In genomic region chr9:130212543-130213297, GRCh38 we compare ENCODE assay signal across 18 cellular contexts. TPM values are rescaled to one million over a fixed set of nuclear protein-coding genes. Genes with fewer than 3 reads are reported as not detected.
DNase-seq lines count a peak whose midpoint lies in the region; ATAC-seq and TF ChIP-seq lines count a peak whose summit lies in the region.
"Had no signal": no experiment of that assay in that cellular context is flagged by ENCODE, and none has a peak within 500 bp of the region (broad histone marks: within the 10 kb centered on the region; RNA-seq: fewer than 3 reads in every experiment).

No MANE protein-coding gene starts in this region.

- CTCF ChIA-PET in mammary epithelial cell (lab: Charles Lee; ENCODE audit: low non-redundant PET) = no interaction called here
- CTCF ChIA-PET in CD4-positive, alpha-beta memory T cell (lab: Charles Lee; ENCODE audit: partially characterized antibody) = no interaction called here

- peak overlapping the region; percentile 27 for H4K91ac ChIP-seq in mesenchymal stem cell (ENCODE audit: low read length)

- no peaks in the 10 kb centered on the region for H3K9me3 Mint-ChIP-seq in activated CD4-positive, alpha-beta T cell treated with anti-CD3 and anti-CD28 coated beads, Interleukin-2, amount 10 ng/mL, durations not matched to agents 24 days and 14 days
- no peaks in the 10 kb centered on the region for H3K9me3 Mint-ChIP-seq in CD4-positive, alpha-beta memory T cell
- H3K9me3 Mint-ChIP-seq: dendritic cell treated with granulocyte-macrophage colony-stimulating factor and Interleukin-4, amounts not matched to agents 40 ng/mL and 50 ng/mL, for 4 days; IgD-negative memory B cell; T-helper 1 cell treated with Interleukin-12 subunit alpha and Interleukin-12 subunit beta and Interleukin-4 antibody, amounts not matched to agents 30 μg/mL and 1 μg/mL, for 36 hours had no signal

- peak overlapping the region; percentile 60 for H2BK15ac ChIP-seq in mesenchymal stem cell (ENCODE audit: low read depth, poor library complexity, severe bottlenecking)

- H4K8ac ChIP-seq in mesenchymal stem cell (ENCODE audit: low read length) = no peak overlapping the region

- H2BK5ac ChIP-seq in mesenchymal stem cell (ENCODE audit: low read depth, low read length, poor library complexity, severe bottlenecking) = no peak overlapping the region

- WGBS in mammary epithelial cell (ENCODE audit: low coverage, missing lambda C conversion rate) = 4% methylated on average over 12 of the region's 17 CpGs
- 90% methylated on average over 17 of the region's 17 CpGs for WGBS in mesenchymal stem cell

- H3K4me1 Mint-ChIP-seq in activated CD4-positive, alpha-beta T cell treated with anti-CD3 and anti-CD28 coated beads, Interleukin-2, amount 10 ng/mL, durations not matched to agents 24 days and 14 days = no peaks in the 10 kb centered on the region
- H3K4me1 Mint-ChIP-seq in CD4-positive, alpha-beta memory T cell = no peaks in the 10 kb centered on the region
- H3K4me1 Mint-ChIP-seq: CD14-positive monocyte, IgD-negative memory B cell had no signal

- H2BK120ac ChIP-seq in mesenchymal stem cell (ENCODE audit: low read depth, low read length) = no peak overlapping the region

- peak; percentile 87 to 95 for DNase-seq in NCI-H524 (lab: John Stamatoyannopoulos, UW)
- DNase-seq in mammary epithelial cell = peak; percentile 50
- DNase-seq in mesenchymal stem cell = no peak
- DNase-seq in activated CD4-positive, alpha-beta T cell treated with anti-CD3 and anti-CD28 coated beads, Interleukin-2, amount 10 ng/mL, durations not matched to agents 24 days and 14 days = no peak
- no peak for DNase-seq in CD4-positive, alpha-beta memory T cell
- no peak for DNase-seq in left lung
- DNase-seq: activated CD4-positive, CD25-positive, alpha-beta regulatory T cell; activated effector memory CD4-positive, alpha-beta T cell treated with anti-CD3 and anti-CD28 coated beads, Interleukin-2, amount 50 U/mL, for 16 hours; left colon; NCI-H1092; substantia nigra had no signal

- peaks cover 1% of the 10 kb centered on the region for H3K27me3 Mint-ChIP-seq in activated CD4-positive, alpha-beta T cell treated with anti-CD3 and anti-CD28 coated beads, Interleukin-2, amount 10 ng/mL, durations not matched to agents 24 days and 14 days
- H3K27me3 Mint-ChIP-seq in CD4-positive, alpha-beta memory T cell = peaks cover 0 to 7% of the 10 kb centered on the region in 2 donors

- no peak for ATAC-seq in left lung
- ATAC-seq: HCT116, left colon had no signal

- H3K36me3 ChIP-seq in mammary epithelial cell (ENCODE audit: insufficient read depth, low read length) (no peaks in the 10 kb centered on the region), mesenchymal stem cell (ENCODE audit: control insufficient read depth in 1 of 2, insufficient read depth in 2 of 2, low read depth in 1 of 2, low read length in 2 of 2) (peaks cover 9 to 26% of the 10 kb centered on the region in 2 experiments), stomach smooth muscle (ENCODE audit: control insufficient read depth in 2 of 2, insufficient read depth in 2 of 2, low read length in 2 of 2) (peaks cover 0 to 6% of the 10 kb centered on the region in 2 donors), left lung (no peaks in the 10 kb centered on the region)
- no peaks in the 10 kb centered on the region for H3K36me3 ChIP-seq in CD4-positive, alpha-beta memory T cell (ENCODE audit: insufficient read depth, low read length)

- H3K27me3 ChIP-seq in mammary epithelial cell (ENCODE audit: insufficient read depth, low read length) = no peaks in the 10 kb centered on the region
- no peaks in the 10 kb centered on the region for H3K27me3 ChIP-seq in mesenchymal stem cell (ENCODE audit: control insufficient read depth in 1 of 2, insufficient read depth in 1 of 2, low read length in 2 of 2)
- no peaks in the 10 kb centered on the region for H3K27me3 ChIP-seq in stomach smooth muscle (ENCODE audit: control insufficient read depth in 1 of 2, insufficient read depth in 2 of 2, low read length in 2 of 2)
- no peaks in the 10 kb centered on the region for H3K27me3 ChIP-seq in CD4-positive, alpha-beta memory T cell (ENCODE audit: insufficient read depth, low read length)
- no peaks in the 10 kb centered on the region for H3K27me3 ChIP-seq in left lung

- no peak overlapping the region for H3K4me3 ChIP-seq in mammary epithelial cell (replicated peaks in 1 of 3; ENCODE audit: insufficient read depth in 1 of 3, low read depth in 2 of 3, low read length in 3 of 3)
- H3K4me3 ChIP-seq in mesenchymal stem cell (ENCODE audit: insufficient read depth in 1 of 2, low read depth in 1 of 2, low read length in 2 of 2) = no peak overlapping the region
- H3K4me3 ChIP-seq in stomach smooth muscle (ENCODE audit: low read length in 2 of 2) = no peak overlapping the region
- no peak overlapping the region for H3K4me3 ChIP-seq in CD4-positive, alpha-beta memory T cell (ENCODE audit: low read length in 2 of 2)
- no peak overlapping the region for H3K4me3 ChIP-seq in left lung

- H3K4me2 ChIP-seq in mammary epithelial cell (ENCODE audit: insufficient read depth, low read depth, low read length) (peak overlapping the region; percentile 56), mesenchymal stem cell (ENCODE audit: low read length, poor library complexity, severe bottlenecking) (no peak overlapping the region)

- in situ Hi-C loops in mammary epithelial cell (cut with MboI; ENCODE audit: low sequenced_read_pairs in 2 of 2) = loop anchor here in 1 of 2 donors (10.0 kb wide), 1 partner anchor 98 kb away; no protein-coding TSS in a partner anchor

- BruUV-seq in mammary epithelial cell (replicated peaks; lab: Mats Ljungman, UMichigan) = no TSS peak

- H3K23ac ChIP-seq in mesenchymal stem cell (ENCODE audit: low read length in 2 of 2) = no peak overlapping the region

- peak overlapping the region in 1 of 2 experiments; percentile 19 for H2BK12ac ChIP-seq in mesenchymal stem cell (ENCODE audit: low read length in 2 of 2)

- intact Hi-C loops in mammary epithelial cell (cut with micrococcal nuclease) = no loop called here
- intact Hi-C loops in activated CD4-positive, alpha-beta T cell treated with anti-CD3 and anti-CD28 coated beads, Interleukin-2, amount 10 ng/mL, durations not matched to agents 24 days and 14 days (cut with micrococcal nuclease) = no loop called here
- intact Hi-C loops in CD4-positive, alpha-beta memory T cell (cut with micrococcal nuclease) = no loop called here
- intact Hi-C loops in left lung (cut with DNase I) = no loop called here

- no peaks in the 10 kb centered on the region for H4K20me1 ChIP-seq in mammary epithelial cell (ENCODE audit: insufficient read depth, low read length)

- H3K9me3 ChIP-seq in mammary epithelial cell (replicated peaks; ENCODE audit: insufficient read depth, low read length) (no peaks in the 10 kb centered on the region), mesenchymal stem cell (ENCODE audit: control insufficient read depth, low read length) (no peaks in the 10 kb centered on the region), stomach smooth muscle (ENCODE audit: control insufficient read depth in 2 of 2, low read length in 2 of 2) (no peaks in the 10 kb centered on the region), left lung (no peaks in the 10 kb centered on the region)
- H3K9me3 ChIP-seq in CD4-positive, alpha-beta memory T cell (ENCODE audit: control insufficient read depth in 1 of 2, low read length in 2 of 2) = no peaks in the 10 kb centered on the region

- peaks cover 54% of the 10 kb centered on the region for H3K79me2 ChIP-seq in mammary epithelial cell (ENCODE audit: insufficient read depth, low read length)

- peaks cover 34% of the 10 kb centered on the region for H3K79me1 ChIP-seq in mesenchymal stem cell (replicated peaks; ENCODE audit: low read length, poor library complexity, severe bottlenecking)

- POLR2A ChIA-PET in CD4-positive, alpha-beta memory T cell (lab: Charles Lee; ENCODE audit: partially characterized antibody) = no interaction called here

- no peak overlapping the region for H3K4ac ChIP-seq in mesenchymal stem cell (ENCODE audit: low read depth in 1 of 2, low read length in 2 of 2)

- H3K27ac ChIP-seq in mammary epithelial cell (ENCODE audit: insufficient read depth, low read depth, low read length) = no peak overlapping the region
- H3K27ac ChIP-seq in mesenchymal stem cell (ENCODE audit: low read length, poor library complexity, severe bottlenecking) = no peak overlapping the region
- peak overlapping the region; percentile 70 for H3K27ac ChIP-seq in stomach smooth muscle (ENCODE audit: low read length)
- no peak overlapping the region for H3K27ac ChIP-seq in CD4-positive, alpha-beta memory T cell (ENCODE audit: low read depth, low read length)
- H3K27ac ChIP-seq in left lung = no peak overlapping the region

- H2AFZ ChIP-seq in mammary epithelial cell (ENCODE audit: low read depth, low read length) = no peak overlapping the region
- H2AFZ ChIP-seq in mesenchymal stem cell (ENCODE audit: low read depth, low read length) = no peak overlapping the region

- peak overlapping the region in 1 of 2 experiments; percentile 53 for H3K14ac ChIP-seq in mesenchymal stem cell (ENCODE audit: low read length in 2 of 2)

- dilution Hi-C loops in mammary epithelial cell (cut with HindIII; ENCODE audit: low sequenced_read_pairs) = loop anchor here (5.0 kb wide), 1 partner anchor 50 kb away; no protein-coding TSS in a partner anchor

- no peaks in the 10 kb centered on the region for H3K36me3 Mint-ChIP-seq in activated CD4-positive, alpha-beta T cell treated with anti-CD3 and anti-CD28 coated beads, Interleukin-2, amount 10 ng/mL, durations not matched to agents 24 days and 14 days (ENCODE audit: low read depth)
- H3K36me3 Mint-ChIP-seq in CD4-positive, alpha-beta memory T cell = no peaks in the 10 kb centered on the region
- H3K36me3 Mint-ChIP-seq: CD14-positive monocyte had no signal

- peak overlapping the region; percentile 39 for H2AK5ac ChIP-seq in mesenchymal stem cell (ENCODE audit: low read length, severe bottlenecking)

- peak overlapping the region in 1 of 2 experiments; percentile 40 for H3K18ac ChIP-seq in mesenchymal stem cell (ENCODE audit: low read depth in 1 of 2, low read length in 2 of 2)

- H3K27ac Mint-ChIP-seq in activated CD4-positive, alpha-beta T cell treated with anti-CD3 and anti-CD28 coated beads, Interleukin-2, amount 10 ng/mL, durations not matched to agents 24 days and 14 days = no peak overlapping the region
- no peak overlapping the region for H3K27ac Mint-ChIP-seq in CD4-positive, alpha-beta memory T cell
- H3K27ac Mint-ChIP-seq: CD14-positive monocyte; dendritic cell treated with granulocyte-macrophage colony-stimulating factor and Interleukin-4, amounts not matched to agents 40 ng/mL and 50 ng/mL, for 4 days; IgD-negative memory B cell; T-helper 1 cell treated with Interleukin-12 subunit alpha and Interleukin-12 subunit beta and Interleukin-4 antibody, amounts not matched to agents 30 μg/mL and 1 μg/mL, for 36 hours had no signal

- H3K4me3 Mint-ChIP-seq in activated CD4-positive, alpha-beta T cell treated with anti-CD3 and anti-CD28 coated beads, Interleukin-2, amount 10 ng/mL, durations not matched to agents 24 days and 14 days = no peak overlapping the region
- no peak overlapping the region for H3K4me3 Mint-ChIP-seq in CD4-positive, alpha-beta memory T cell
- H3K4me3 Mint-ChIP-seq: CD14-positive monocyte; dendritic cell treated with granulocyte-macrophage colony-stimulating factor and Interleukin-4, amounts not matched to agents 40 ng/mL and 50 ng/mL, for 4 days; IgD-negative memory B cell; T-helper 1 cell treated with Interleukin-12 subunit alpha and Interleukin-12 subunit beta and Interleukin-4 antibody, amounts not matched to agents 30 μg/mL and 1 μg/mL, for 36 hours had no signal

- H3K9ac ChIP-seq in mammary epithelial cell (ENCODE audit: insufficient read depth, low read length) (no peak overlapping the region), mesenchymal stem cell (ENCODE audit: low read length) (no peak overlapping the region), stomach smooth muscle (ENCODE audit: low read length in 2 of 2) (peak overlapping the region; percentile 29 to 41)

- peaks cover 27% of the 10 kb centered on the region for H3K4me1 ChIP-seq in mammary epithelial cell (ENCODE audit: insufficient read depth, low read length)
- H3K4me1 ChIP-seq in mesenchymal stem cell (ENCODE audit: control insufficient read depth, insufficient read depth, low read depth, low read length) = peaks cover 58% of the 10 kb centered on the region
- peaks cover 73% of the 10 kb centered on the region for H3K4me1 ChIP-seq in stomach smooth muscle (ENCODE audit: control insufficient read depth, insufficient read depth, low read length)
- no peaks in the 10 kb centered on the region for H3K4me1 ChIP-seq in CD4-positive, alpha-beta memory T cell (ENCODE audit: insufficient read depth, low read length)
- no peaks in the 10 kb centered on the region for H3K4me1 ChIP-seq in left lung

- TF ChIP-seq CTCF in mammary epithelial cell (conservative IDR thresholded peaks at IDR 0.05 in 1 of 2, IDR thresholded peaks at IDR 0.05 in 1 of 2; ENCODE audit: extremely low read depth in 1 of 2, insufficient read depth in 1 of 2, low read depth in 1 of 2, low read length in 2 of 2) (no peak), left lung (IDR thresholded peaks at IDR 0.05) (no peak)

RNA-seq across cellular contexts. Expression of gene NCS1, which starts 40.5 kb away (rescaled TPM):
- total RNA-seq in mammary epithelial cell (10 to 100 TPM; 76.5 to 85.4 TPM), left lung (10 to 100 TPM; 19.6 to 19.9 TPM)
- 59.8 TPM for polyA plus RNA-seq in mammary epithelial cell
- 53.3 TPM for polyA minus RNA-seq in mammary epithelial cell
- 38.8 TPM for polyA plus RNA-seq in mesenchymal stem cell (2013, experiment 1 of 2)
- polyA plus RNA-seq in mesenchymal stem cell (2013, experiment 2 of 2) = 37.7 TPM
- total RNA-seq in activated CD4-positive, alpha-beta T cell treated with anti-CD3 and anti-CD28 coated beads, Interleukin-2, amount 10 ng/mL, durations not matched to agents 24 days and 14 days = 5.3 and 5.4 TPM in 2 replicates
- under 1 TPM; 0.64 to 0.90 TPM for total RNA-seq in CD4-positive, alpha-beta memory T cell
- polyA plus RNA-seq in CD4-positive, alpha-beta memory T cell = not detected
- polyA plus RNA-seq: CD14-positive monocyte, IgD-negative memory B cell had no signal

RNA-seq across cellular contexts. Expression of gene HMCN2, which starts 52.8 kb away (rescaled TPM):
- total RNA-seq in mammary epithelial cell = under 1 TPM; under 0.01 to 0.14 TPM
- 0.05 TPM for polyA plus RNA-seq in mammary epithelial cell
- not detected for polyA minus RNA-seq in mammary epithelial cell
- 0.06 TPM for polyA plus RNA-seq in mesenchymal stem cell (2013, experiment 1 of 2)
- polyA plus RNA-seq in mesenchymal stem cell (2013, experiment 2 of 2) = 0.10 TPM
- not detected in 2 replicates for total RNA-seq in activated CD4-positive, alpha-beta T cell treated with anti-CD3 and anti-CD28 coated beads, Interleukin-2, amount 10 ng/mL, durations not matched to agents 24 days and 14 days
- not detected for total RNA-seq in CD4-positive, alpha-beta memory T cell
- polyA plus RNA-seq in CD4-positive, alpha-beta memory T cell = not detected
- 1 to 10 TPM; 3.7 to 3.9 TPM for total RNA-seq in left lung
- total RNA-seq: renal cortical epithelial cell had no signal
- polyA plus RNA-seq: CD14-positive monocyte, IgD-negative memory B cell had no signal

Comparison
In these comparisons a context has a peak if more than half of its experiments do, and no peak if none do; other contexts are left out.
1. DNase-seq: peak in NCI-H524 (2 of 2) and mammary epithelial cell (single experiment); none in mesenchymal stem cell (single experiment), activated CD4-positive, alpha-beta T cell treated with anti-CD3 and anti-CD28 coated beads, Interleukin-2, amount 10 ng/mL, durations not matched to agents 24 days and 14 days (single experiment), CD4-positive, alpha-beta memory T cell (0 of 5) and left lung (0 of 2).
2. H3K9ac ChIP-seq: peak in stomach smooth muscle (2 of 2); none in mammary epithelial cell (single experiment) and mesenchymal stem cell (single experiment).